Comparison of ENCODE assay signal across 20 cellular contexts in genomic region chr9:5939530-5939929, GRCh38. TPM values are rescaled to one million over a fixed set of nuclear protein-coding genes. Genes with fewer than 3 reads are reported as not detected.
"Had no signal": no experiment of that assay in that cellular context is flagged by ENCODE, and none has a peak within 500 bp of the region (broad histone marks: within the 10 kb centered on the region; RNA-seq: fewer than 3 reads in every experiment).

No MANE protein-coding gene starts in this region.

- FAIRE-seq: keratinocyte had no signal

- H3K4me1 ChIP-seq: esophagus squamous epithelium, heart left ventricle, lower lobe of right lung, sigmoid colon had no signal

- H3K4me1 Mint-ChIP-seq: naive B cell; nephron; stimulated activated naive B cell treated with anti-CD40 and anti-IgM and Interleukin-4, amounts not matched to agents 10 μg/mL and 1 μg/mL and 100 μg/mL, for 72 hours; stimulated activated naive CD8-positive, alpha-beta T cell treated with anti-CD3 and anti-CD28 coated beads, Interleukin-15, amount 100 ng/mL, for 72 hours had no signal

- ATAC-seq: heart left ventricle; lower lobe of right lung; stimulated activated naive B cell treated with anti-CD40 and anti-IgM and Interleukin-4, amounts not matched to agents 10 μg/mL and 1 μg/mL and 100 μg/mL, for 72 hours; stimulated activated naive CD8-positive, alpha-beta T cell treated with anti-CD3 and anti-CD28 coated beads, Interleukin-15, amount 100 ng/mL, for 72 hours had no signal

- H3K36me3 Mint-ChIP-seq: naive B cell had no signal

- H3K9me3 Mint-ChIP-seq: dendritic cell treated with granulocyte-macrophage colony-stimulating factor and Interleukin-4, amounts not matched to agents 40 ng/mL and 50 ng/mL, for 4 days; naive B cell; nephron; stimulated activated naive B cell treated with anti-CD40 and anti-IgM and Interleukin-4, amounts not matched to agents 10 μg/mL and 1 μg/mL and 100 μg/mL, for 72 hours; stimulated activated naive CD8-positive, alpha-beta T cell treated with anti-CD3 and anti-CD28 coated beads, Interleukin-15, amount 100 ng/mL, for 72 hours had no signal

- DNase-seq: cerebellar nuclear complex; esophagus squamous epithelium; foreskin fibroblast; heart left ventricle; left ventricle myocardium inferior; lower lobe of right lung; mesenchymal stem cell; naive B cell; posterior cingulate gyrus; sigmoid colon; stimulated activated CD4-positive, alpha-beta T cell treated with anti-CD3 and anti-CD28 coated beads, Interleukin-2, amount 100 ng/mL, for 24 hours; stimulated activated CD4-positive, alpha-beta T cell treated with anti-CD3 and anti-CD28 coated beads, Interleukin-4, amount 100 ng/mL, for 4 hours; stimulated activated naive B cell treated with anti-CD40 and anti-IgM and Interleukin-4, amounts not matched to agents 10 μg/mL and 1 μg/mL and 100 μg/mL, for 72 hours; stimulated activated naive CD8-positive, alpha-beta T cell treated with anti-CD3 and anti-CD28 coated beads, Interleukin-15, amount 100 ng/mL, for 72 hours; trophoblast cell had no signal

- H3K27me3 Mint-ChIP-seq: dendritic cell treated with granulocyte-macrophage colony-stimulating factor and Interleukin-4, amounts not matched to agents 40 ng/mL and 50 ng/mL, for 4 days; naive B cell; stimulated activated naive B cell treated with anti-CD40 and anti-IgM and Interleukin-4, amounts not matched to agents 10 μg/mL and 1 μg/mL and 100 μg/mL, for 72 hours; stimulated activated naive CD8-positive, alpha-beta T cell treated with anti-CD3 and anti-CD28 coated beads, Interleukin-15, amount 100 ng/mL, for 72 hours had no signal

- H3K9me3 ChIP-seq: esophagus squamous epithelium, heart left ventricle, left ventricle myocardium inferior, lower lobe of right lung, sigmoid colon had no signal

- H3K4me3 ChIP-seq: esophagus squamous epithelium, heart left ventricle, left ventricle myocardium inferior, lower lobe of right lung, sigmoid colon, skin epidermis had no signal

- H3K27ac ChIP-seq: esophagus squamous epithelium, heart left ventricle, left ventricle myocardium inferior, lower lobe of right lung, sigmoid colon, skin epidermis had no signal

- H3K4me3 Mint-ChIP-seq: dendritic cell treated with granulocyte-macrophage colony-stimulating factor and Interleukin-4, amounts not matched to agents 40 ng/mL and 50 ng/mL, for 4 days; naive B cell; nephron; stimulated activated naive B cell treated with anti-CD40 and anti-IgM and Interleukin-4, amounts not matched to agents 10 μg/mL and 1 μg/mL and 100 μg/mL, for 72 hours; stimulated activated naive CD8-positive, alpha-beta T cell treated with anti-CD3 and anti-CD28 coated beads, Interleukin-15, amount 100 ng/mL, for 72 hours had no signal

- H3K27ac Mint-ChIP-seq: dendritic cell treated with granulocyte-macrophage colony-stimulating factor and Interleukin-4, amounts not matched to agents 40 ng/mL and 50 ng/mL, for 4 days; naive B cell; nephron; stimulated activated naive B cell treated with anti-CD40 and anti-IgM and Interleukin-4, amounts not matched to agents 10 μg/mL and 1 μg/mL and 100 μg/mL, for 72 hours; stimulated activated naive CD8-positive, alpha-beta T cell treated with anti-CD3 and anti-CD28 coated beads, Interleukin-15, amount 100 ng/mL, for 72 hours had no signal

RNA-seq across cellular contexts. Expression of gene MLANA, which starts 48.8 kb away (rescaled TPM):
- polyA plus RNA-seq: heart left ventricle, keratinocyte, sigmoid colon, urinary bladder had no signal
